22 cellular contexts compared by ENCODE assay signal in the genomic region with DNA sequence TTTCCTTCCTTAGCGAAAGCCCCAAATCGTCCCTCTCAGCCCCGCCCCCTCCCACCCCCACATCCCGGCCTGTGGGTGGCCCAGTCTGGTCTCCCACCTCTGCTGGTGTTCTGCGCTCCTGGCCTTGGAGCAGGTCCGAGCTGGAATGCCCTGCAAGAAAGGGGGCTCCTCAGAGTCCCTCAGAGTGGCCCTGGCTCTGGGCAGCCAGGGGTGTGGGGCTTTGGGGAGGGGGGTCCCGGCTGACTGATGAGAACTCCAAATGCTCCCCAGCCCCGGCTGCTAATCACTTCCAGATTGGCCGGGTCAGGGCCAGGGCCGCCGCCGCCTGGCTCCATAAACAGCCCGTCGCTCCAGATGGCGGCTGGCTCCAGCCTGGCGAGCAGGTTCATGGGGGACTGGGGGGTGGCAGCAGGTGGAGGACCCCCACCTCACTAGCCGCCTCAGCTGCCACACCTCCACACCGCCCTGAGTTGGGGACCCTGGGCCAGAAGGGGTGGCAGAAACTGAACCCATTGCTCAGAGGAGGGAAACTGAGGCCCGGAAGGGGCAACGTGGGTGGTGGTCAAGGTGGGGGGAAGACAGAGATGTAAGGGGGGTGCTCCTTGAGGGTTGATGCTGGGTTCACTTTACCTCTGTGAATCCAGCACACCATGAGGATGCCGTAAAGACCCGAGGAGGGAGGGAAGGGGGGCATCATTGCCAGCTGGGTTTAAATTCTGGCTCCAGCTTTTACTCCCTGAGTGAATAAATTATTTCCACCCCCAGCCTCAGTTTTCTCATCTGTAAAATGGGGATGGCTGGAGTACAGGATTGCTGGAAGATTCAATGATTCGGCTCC. TPM values are rescaled to one million over a fixed set of nuclear protein-coding genes. Genes with fewer than 3 reads are reported as not detected.
DNase-seq lines count a peak whose midpoint lies in the region; ATAC-seq and TF ChIP-seq lines count a peak whose summit lies in the region.
"Had no signal": no experiment of that assay in that cellular context is flagged by ENCODE, and none has a peak within 500 bp of the region (broad histone marks: within the 10 kb centered on the region; RNA-seq: fewer than 3 reads in every experiment).

No MANE protein-coding gene starts in this region.

- no peak overlapping the region for H2AK5ac ChIP-seq in IMR-90 (ENCODE audit: low read depth, low read length)

- H3K4me3 ChIP-seq in IMR-90 (ENCODE audit: insufficient read depth, low read depth, low read length) (no peak overlapping the region), SK-N-SH (ENCODE audit: low read depth in 2 of 2, low read length in 1 of 2) (no peak overlapping the region)
- H3K4me3 ChIP-seq: dorsolateral prefrontal cortex, GM23248 had no signal

- ATAC-seq in IMR-90 (ENCODE audit: low read depth) = no peak
- no peak for ATAC-seq in HG03175 (IDR thresholded peaks at IDR 0.05; ENCODE audit: unreplicated experiment)
- no peak for ATAC-seq in activated CD8-positive, alpha-beta memory T cell treated with anti-CD3 and anti-CD28 coated beads, Interleukin-2, amount 10 ng/mL, durations not matched to agents 7 days and 5 days
- ATAC-seq: activated CD4-positive, CD25-positive, alpha-beta regulatory T cell treated with anti-CD3 and anti-CD28 coated beads, Interleukin-2, amount 50 U/mL, for 24 hours; activated CD8-positive, alpha-beta T cell treated with anti-CD3 and anti-CD28 coated beads for 36 hours; CD8-positive, alpha-beta T cell; left cardiac atrium; stimulated activated effector memory CD8-positive, alpha-beta T cell treated with anti-CD3 and anti-CD28 coated beads, Interleukin-12 subunit alpha, Interleukin-12 subunit beta, amount 100 ng/mL, for 72 hours had no signal

- H2AFZ ChIP-seq in IMR-90 (replicated peaks; ENCODE audit: low read length, poor library complexity) (no peak overlapping the region), SK-N-SH (ENCODE audit: low read depth) (no peak overlapping the region)
- H2AFZ ChIP-seq: GM23248 had no signal

- H3K9ac ChIP-seq in IMR-90 (ENCODE audit: low read depth, low read length) (no peak overlapping the region), SK-N-SH (no peak overlapping the region)
- H3K9ac ChIP-seq: GM23248 had no signal

- H4K91ac ChIP-seq in IMR-90 (ENCODE audit: insufficient read depth, low read depth, low read length) = no peak overlapping the region

- no peak for TF ChIP-seq CTCF in IMR-90 (conservative IDR thresholded peaks at IDR 0.05; ENCODE audit: low read depth, low read length)
- TF ChIP-seq CTCF in SK-N-SH (IDR thresholded peaks at IDR 0.05) = no peak
- TF ChIP-seq CTCF in mesothelial cell of epicardium (IDR thresholded peaks at IDR 0.05; ENCODE audit: unreplicated experiment) = no peak

- H3F3A ChIP-seq in SK-N-SH (replicated peaks; ENCODE audit: insufficient read depth) = peaks cover 9% of the 10 kb centered on the region

- no peak overlapping the region for H3K23ac ChIP-seq in IMR-90 (ENCODE audit: low read depth, low read length)

- no peak overlapping the region for H4K5ac ChIP-seq in IMR-90 (ENCODE audit: low read depth, low read length)

- H3K14ac ChIP-seq in IMR-90 (replicated peaks; ENCODE audit: low read depth, low read length) = no peak overlapping the region

- H2AK9ac ChIP-seq in IMR-90 (replicated peaks; ENCODE audit: low read depth, low read length, poor library complexity) = peak overlapping the region; percentile 50

- no peaks in the 10 kb centered on the region for H3K79me1 ChIP-seq in IMR-90 (ENCODE audit: low read depth in 1 of 2, low read length in 2 of 2)

- TF ChIP-seq RAD21 in IMR-90 (IDR thresholded peaks at IDR 0.05; ENCODE audit: low read length) (no peak), SK-N-SH (IDR thresholded peaks at IDR 0.05; ENCODE audit: low read length) (no peak)

- no peak overlapping the region for H4K8ac ChIP-seq in IMR-90 (ENCODE audit: low read depth in 2 of 2, low read length in 2 of 2)

- H2BK20ac ChIP-seq in IMR-90 (ENCODE audit: low read depth, low read length) = no peak overlapping the region

- no peaks in the 10 kb centered on the region for H3K9me2 ChIP-seq in SK-N-SH

- no peaks in the 10 kb centered on the region for H3K27me3 Mint-ChIP-seq in mesothelial cell of epicardium (ENCODE audit: low read depth)
- H3K27me3 Mint-ChIP-seq in activated CD8-positive, alpha-beta memory T cell treated with anti-CD3 and anti-CD28 coated beads, Interleukin-2, amount 10 ng/mL, durations not matched to agents 7 days and 5 days = peaks cover 9% of the 10 kb centered on the region
- H3K27me3 Mint-ChIP-seq: naive B cell had no signal

- no peaks in the 10 kb centered on the region for H3K79me2 ChIP-seq in SK-N-SH (ENCODE audit: insufficient read depth)

- no peak overlapping the region for H3K4ac ChIP-seq in IMR-90 (ENCODE audit: low read depth, low read length)

- CTCF ChIA-PET in IMR-90 (lab: Yijun Ruan, JAX) = no interaction called here
- CTCF ChIA-PET in SK-N-SH (lab: Yijun Ruan, JAX) = interaction anchor here (1.0 to 5.2 kb wide), 6 partner anchors 8 to 74 kb away, joined by 3 to 29 read pairs (median 7); a partner anchor contains a TSS
- CTCF ChIA-PET in activated CD8-positive, alpha-beta memory T cell treated with anti-CD3 and anti-CD28 coated beads, Interleukin-2, amount 10 ng/mL, durations not matched to agents 7 days and 5 days (lab: Charles Lee) = interaction anchor here (0.8 kb wide), 1 partner anchor 19 kb away, joined by 3 read pairs; no protein-coding TSS in a partner anchor

- intact Hi-C loops in IMR-90 (cut with micrococcal nuclease) = no loop called here

- DNase-seq in IMR-90 (no peak), SK-N-SH (peak; percentile 87), mesothelial cell of epicardium (ENCODE audit: low spot score in 2 of 2, unreplicated experiment in 2 of 2) (no peak)
- no peak for DNase-seq in stimulated activated CD4-positive, alpha-beta T cell treated with anti-CD3 and anti-CD28 coated beads, Interleukin-4, amount 100 ng/mL, for 24 hours
- no peak for DNase-seq in activated CD8-positive, alpha-beta memory T cell treated with anti-CD3 and anti-CD28 coated beads, Interleukin-2, amount 10 ng/mL, durations not matched to agents 7 days and 5 days
- no peak for DNase-seq in effector CD4-positive, alpha-beta T cell
- DNase-seq: activated CD8-positive, alpha-beta T cell treated with anti-CD3 and anti-CD28 coated beads for 36 hours; activated gamma-delta T cell; CD8-positive, alpha-beta T cell; cerebellar nuclear complex; dorsolateral prefrontal cortex; GM23248; Kasumi-1; left cardiac atrium; mesenchymal stem cell; naive B cell; stimulated activated CD4-positive, alpha-beta T cell treated with anti-CD3 and anti-CD28 coated beads, Interleukin-2, amount 100 ng/mL, for 24 hours; SW 1271; T1000 had no signal

- H3K56ac ChIP-seq in IMR-90 (ENCODE audit: extremely low read depth, insufficient read depth, low read length) = no peak overlapping the region

- POLR2A ChIA-PET in IMR-90 (lab: Charles Lee; ENCODE audit: unreplicated experiment) (no interaction called here), SK-N-SH (lab: Yijun Ruan, JAX) (interaction anchor here (0.7 to 1.2 kb wide), 2 partner anchors 37 to 41 kb away, joined by 3 read pairs; no protein-coding TSS in a partner anchor)

- no peaks in the 10 kb centered on the region for H3K9me3 Mint-ChIP-seq in mesothelial cell of epicardium
- H3K9me3 Mint-ChIP-seq in activated CD8-positive, alpha-beta memory T cell treated with anti-CD3 and anti-CD28 coated beads, Interleukin-2, amount 10 ng/mL, durations not matched to agents 7 days and 5 days (ENCODE audit: low read depth) = no peaks in the 10 kb centered on the region
- H3K9me3 Mint-ChIP-seq: activated CD8-positive, alpha-beta T cell treated with anti-CD3 and anti-CD28 coated beads for 36 hours; CD8-positive, alpha-beta T cell; naive B cell; stimulated activated effector memory CD8-positive, alpha-beta T cell treated with anti-CD3 and anti-CD28 coated beads, Interleukin-12 subunit alpha, Interleukin-12 subunit beta, amount 100 ng/mL, for 72 hours had no signal

- no peak overlapping the region for H3K4me3 Mint-ChIP-seq in mesothelial cell of epicardium
- H3K4me3 Mint-ChIP-seq in activated CD8-positive, alpha-beta memory T cell treated with anti-CD3 and anti-CD28 coated beads, Interleukin-2, amount 10 ng/mL, durations not matched to agents 7 days and 5 days = no peak overlapping the region
- H3K4me3 Mint-ChIP-seq: activated CD8-positive, alpha-beta T cell treated with anti-CD3 and anti-CD28 coated beads for 36 hours; CD8-positive, alpha-beta T cell; naive B cell; stimulated activated effector memory CD8-positive, alpha-beta T cell treated with anti-CD3 and anti-CD28 coated beads, Interleukin-12 subunit alpha, Interleukin-12 subunit beta, amount 100 ng/mL, for 72 hours had no signal

- dilution Hi-C loops in IMR-90 (cut with HindIII; ENCODE audit: low sequenced_read_pairs, unreplicated experiment) = no loop called here

- no peak for TF ChIP-seq POLR2A in IMR-90 (IDR thresholded peaks at IDR 0.05; ENCODE audit: low read depth, low read length)

- H3K4me1 ChIP-seq in IMR-90 (ENCODE audit: control insufficient read depth, insufficient read depth, low read length) = peaks cover 12% of the 10 kb centered on the region
- H3K4me1 ChIP-seq in SK-N-SH (ENCODE audit: control insufficient read depth in 1 of 2, insufficient read depth in 2 of 2, low read depth in 1 of 2, low read length in 1 of 2) = peaks cover 10 to 45% of the 10 kb centered on the region in 2 experiments; a peak in 3 of 4 replicates

- no peak overlapping the region for H2BK120ac ChIP-seq in IMR-90 (ENCODE audit: low read depth, low read length)

- H2BK5ac ChIP-seq in IMR-90 (ENCODE audit: low read depth, low read length, poor library complexity, severe bottlenecking) = no peak overlapping the region

- H3K9me3 ChIP-seq in IMR-90 (ENCODE audit: control insufficient read depth, insufficient read depth, low read length) (no peaks in the 10 kb centered on the region), SK-N-SH (no peaks in the 10 kb centered on the region)

- no peak overlapping the region for H3K4me2 ChIP-seq in IMR-90 (ENCODE audit: low read depth, low read length)
- H3K4me2 ChIP-seq in SK-N-SH = no peak overlapping the region; the same call in 1 of the 2 replicates

- in situ Hi-C loops in IMR-90 (cut with MboI; ENCODE audit: low sequenced_read_pairs) = no loop called here

- no peak overlapping the region for H2BK15ac ChIP-seq in IMR-90 (ENCODE audit: low read depth, low read length)

- no peak overlapping the region for H3K18ac ChIP-seq in IMR-90 (ENCODE audit: low read depth, low read length)

- no peaks in the 10 kb centered on the region for H4K20me1 ChIP-seq in IMR-90 (ENCODE audit: insufficient read depth, low read length)
- no peaks in the 10 kb centered on the region for H4K20me1 ChIP-seq in SK-N-SH (ENCODE audit: insufficient read depth)

- no peaks in the 10 kb centered on the region for H3K9me1 ChIP-seq in IMR-90 (ENCODE audit: insufficient read depth, low read length)

- H3K27me3 ChIP-seq in IMR-90 (ENCODE audit: control insufficient read depth, insufficient read depth, low read length) (no peaks in the 10 kb centered on the region), SK-N-SH (ENCODE audit: insufficient read depth) (no peaks in the 10 kb centered on the region)
- H3K27me3 ChIP-seq: dorsolateral prefrontal cortex had no signal

- H3K27ac ChIP-seq in IMR-90 (ENCODE audit: insufficient read depth, low read length) (no peak overlapping the region), SK-N-SH (ENCODE audit: low read depth in 2 of 2, low read length in 1 of 2) (peak overlapping the region in 1 of 2 experiments; percentile 97; a peak in 2 of 4 replicates)
- H3K27ac ChIP-seq: GM23248 had no signal

- no peaks in the 10 kb centered on the region for H3K36me3 Mint-ChIP-seq in mesothelial cell of epicardium
- H3K36me3 Mint-ChIP-seq in activated CD8-positive, alpha-beta memory T cell treated with anti-CD3 and anti-CD28 coated beads, Interleukin-2, amount 10 ng/mL, durations not matched to agents 7 days and 5 days = no peaks in the 10 kb centered on the region
- H3K36me3 Mint-ChIP-seq: CD8-positive, alpha-beta T cell; naive B cell; stimulated activated effector memory CD8-positive, alpha-beta T cell treated with anti-CD3 and anti-CD28 coated beads, Interleukin-12 subunit alpha, Interleukin-12 subunit beta, amount 100 ng/mL, for 72 hours had no signal

- no CpG with 5 or more reads among the region's 23 CpGs for WGBS in IMR-90 (ENCODE audit: extremely low coverage in 2 of 2, insufficient read length in 1 of 2), 2 experiments
- 46% methylated on average over 14 of the region's 23 CpGs for WGBS in SK-N-SH (ENCODE audit: low lambda C conversion rate)

- H3K27ac Mint-ChIP-seq in mesothelial cell of epicardium = peak overlapping the region; percentile 43
- no peak overlapping the region for H3K27ac Mint-ChIP-seq in activated CD8-positive, alpha-beta memory T cell treated with anti-CD3 and anti-CD28 coated beads, Interleukin-2, amount 10 ng/mL, durations not matched to agents 7 days and 5 days
- H3K27ac Mint-ChIP-seq: activated CD8-positive, alpha-beta T cell treated with anti-CD3 and anti-CD28 coated beads for 36 hours; CD8-positive, alpha-beta T cell; stimulated activated effector memory CD8-positive, alpha-beta T cell treated with anti-CD3 and anti-CD28 coated beads, Interleukin-12 subunit alpha, Interleukin-12 subunit beta, amount 100 ng/mL, for 72 hours had no signal

- H3K4me1 Mint-ChIP-seq in mesothelial cell of epicardium = peaks cover 20% of the 10 kb centered on the region
- H3K4me1 Mint-ChIP-seq in activated CD8-positive, alpha-beta memory T cell treated with anti-CD3 and anti-CD28 coated beads, Interleukin-2, amount 10 ng/mL, durations not matched to agents 7 days and 5 days = peaks cover 18% of the 10 kb centered on the region

- no TSS peak for BruUV-seq in IMR-90 (replicated peaks; lab: Mats Ljungman, UMichigan)

- peak; percentile 14 to 83; a peak in 2 of 4 replicates for TF ChIP-seq EP300 in SK-N-SH (IDR thresholded peaks at IDR 0.05; ENCODE audit: borderline replicate concordance in 1 of 2, low read depth in 1 of 2, low read length in 1 of 2)

- no peaks in the 10 kb centered on the region for H3K36me3 ChIP-seq in IMR-90 (ENCODE audit: control insufficient read depth, insufficient read depth, low read length)
- H3K36me3 ChIP-seq in SK-N-SH (replicated peaks in 1 of 2; ENCODE audit: control insufficient read depth in 1 of 2, insufficient read depth in 2 of 2, low read length in 1 of 2) = no peaks in the 10 kb centered on the region

RNA-seq across cellular contexts. Expression of a gene that starts 59.8 kb away (rescaled TPM):
- total RNA-seq in IMR-90 (2012; rRNA removed) = 20.1 and 41.4 TPM in 2 replicates
- polyA plus RNA-seq in IMR-90 (2012; rRNA removed) = 128 and 138 TPM in 2 replicates
- 46.2 and 74.3 TPM in 2 replicates for polyA plus RNA-seq in IMR-90 (2012; cell fraction: cytosol; rRNA removed)
- 37.1 and 141 TPM in 2 replicates for polyA plus RNA-seq in IMR-90 (2012; cell fraction: nucleus; rRNA removed; ENCODE audit: low replicate concordance)
- 99.7 and 100 TPM in 2 replicates for polyA plus RNA-seq in SK-N-SH (2012; rRNA removed)
- 108 and 138 TPM in 2 replicates for polyA plus RNA-seq in SK-N-SH (2012; cell fraction: cytosol; rRNA removed)
- 79.8 and 106 TPM in 2 replicates for polyA plus RNA-seq in SK-N-SH (2012; cell fraction: nucleus; rRNA removed)
- total RNA-seq in mesothelial cell of epicardium = 134 to 139 TPM (median 138 TPM) in 3 replicates
- total RNA-seq in activated CD8-positive, alpha-beta memory T cell treated with anti-CD3 and anti-CD28 coated beads, Interleukin-2, amount 10 ng/mL, durations not matched to agents 7 days and 5 days = 100 to 1,000 TPM; 140 to 158 TPM
